ENCODE assay signal across 8 cellular contexts in the genomic region with DNA sequence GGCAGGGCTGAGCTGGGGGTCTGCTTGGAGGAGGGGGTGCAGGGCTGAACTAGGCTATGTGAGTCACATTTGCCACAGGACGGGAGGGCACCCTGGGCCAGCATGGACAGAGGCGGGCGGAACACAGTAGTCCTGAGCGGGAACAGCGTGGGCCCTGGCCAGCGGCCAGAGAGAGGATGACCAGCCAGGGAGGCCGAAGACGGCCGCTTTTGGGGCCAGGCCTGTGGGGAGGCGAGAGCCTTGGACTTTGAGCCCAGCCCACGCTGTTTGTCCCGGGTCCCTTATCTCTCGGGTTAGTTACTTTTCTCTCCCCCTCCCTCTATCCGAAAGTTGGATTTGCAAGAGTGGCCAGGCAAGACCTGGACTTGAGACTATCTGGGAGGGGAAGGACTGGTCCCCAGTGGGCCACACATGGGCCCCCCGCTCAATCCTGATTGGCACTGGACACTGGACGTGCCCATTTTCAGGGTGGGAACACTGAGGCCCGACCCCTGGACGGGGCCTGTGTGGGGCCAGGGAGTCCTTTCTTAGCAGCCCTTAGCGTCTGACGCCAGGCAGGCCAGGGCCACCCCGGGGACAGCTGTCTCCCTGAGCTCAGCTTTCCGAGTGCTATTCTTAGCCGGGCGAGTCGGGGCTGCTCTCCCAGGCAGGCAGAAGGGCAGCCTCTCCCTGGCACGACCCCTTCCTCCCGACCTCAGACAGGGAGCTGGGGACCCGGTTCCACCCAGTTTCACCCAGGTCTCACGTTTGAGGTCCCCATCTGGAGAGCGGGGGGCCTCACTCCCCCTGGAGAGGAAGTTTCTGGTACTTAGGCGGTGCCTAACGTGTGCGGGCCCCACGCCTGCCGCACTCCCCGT. TPM values are rescaled to one million over a fixed set of nuclear protein-coding genes. Genes with fewer than 3 reads are reported as not detected.
DNase-seq lines count a peak whose midpoint lies in the region; ATAC-seq and TF ChIP-seq lines count a peak whose summit lies in the region.

No MANE protein-coding gene starts in this region.

- peak overlapping the region; percentile 68 for H3K4me3 Mint-ChIP-seq in mesothelial cell of epicardium

- H3K27me3 ChIP-seq in vagina = no peaks in the 10 kb centered on the region

- no peak for ATAC-seq in HG02938 (IDR thresholded peaks at IDR 0.05; ENCODE audit: unreplicated experiment)

- H3K4me1 ChIP-seq in vagina = peaks cover 52% of the 10 kb centered on the region

- peaks cover 3% of the 10 kb centered on the region for H3K36me3 Mint-ChIP-seq in mesothelial cell of epicardium

- no peak overlapping the region for H3K27ac Mint-ChIP-seq in mesothelial cell of epicardium

- H3K36me3 ChIP-seq in vagina = no peaks in the 10 kb centered on the region

- H3K27me3 Mint-ChIP-seq in mesothelial cell of epicardium (ENCODE audit: low read depth) = no peaks in the 10 kb centered on the region

- H3K9me3 ChIP-seq in vagina = no peaks in the 10 kb centered on the region

- H3K4me1 Mint-ChIP-seq in mesothelial cell of epicardium = peaks cover 8% of the 10 kb centered on the region

- H3K9me3 Mint-ChIP-seq in mesothelial cell of epicardium = no peaks in the 10 kb centered on the region

- no peak for TF ChIP-seq POLR2A in vagina (IDR thresholded peaks at IDR 0.05)

- TF ChIP-seq CTCF in coronary artery (IDR thresholded peaks at IDR 0.05) (no peak), mesothelial cell of epicardium (IDR thresholded peaks at IDR 0.05; ENCODE audit: unreplicated experiment) (no peak), vagina (IDR thresholded peaks at IDR 0.05) (no peak)

- DNase-seq in NCI-H524 (lab: John Stamatoyannopoulos, UW) (peak; percentile 44 to 64), NCI-H524 treated with DMSO at 0.1 percent for 48 hours (lab: John Stamatoyannopoulos, UW) (no peak), NCI-H2171 treated with DMSO at 0.1 percent for 48 hours (lab: John Stamatoyannopoulos, UW) (peak; percentile 85), coronary artery (ENCODE audit: low spot score) (no peak), mesothelial cell of epicardium (ENCODE audit: low spot score in 2 of 2, unreplicated experiment in 2 of 2) (no peak), vagina (ENCODE audit: extremely low spot score in 2 of 2) (no peak), NCI-H187 treated with DMSO at 0.1 percent for 48 hours (lab: John Stamatoyannopoulos, UW) (no peak)

- H3K27ac ChIP-seq in coronary artery (peak overlapping the region; percentile 34 to 70), vagina (peak overlapping the region; percentile 33)

- intact Hi-C loops in vagina (cut with DNase I) = no loop called here

- H3K4me3 ChIP-seq in coronary artery = peak overlapping the region; percentile 93
- peak overlapping the region; percentile 54 to 65 for H3K4me3 ChIP-seq in vagina

RNA-seq across cellular contexts. Expression of a gene that starts 0.8 kb away (rescaled TPM):
- total RNA-seq in mesothelial cell of epicardium (41.5 to 44.5 TPM (median 42.6 TPM) in 3 replicates), vagina (29.0 TPM)

RNA-seq across cellular contexts. Expression of a gene that starts 6.9 kb away (rescaled TPM):
- total RNA-seq in mesothelial cell of epicardium (130 to 134 TPM (median 131 TPM) in 3 replicates), vagina (29.7 TPM)

RNA-seq across cellular contexts. Expression of a gene that starts 16.8 kb away (rescaled TPM):
- total RNA-seq in mesothelial cell of epicardium = 52.2 to 56.8 TPM (median 55.9 TPM) in 3 replicates
- total RNA-seq in vagina = 141 TPM

RNA-seq across cellular contexts. Expression of a gene that starts 37.7 kb away (rescaled TPM):
- 1,014 to 1,040 TPM (median 1,034 TPM) in 3 replicates for total RNA-seq in mesothelial cell of epicardium
- total RNA-seq in vagina = 3,906 TPM

RNA-seq across cellular contexts. Expression of a gene that starts 49.4 kb away (rescaled TPM):
- total RNA-seq in mesothelial cell of epicardium = 2.3 to 2.8 TPM (median 2.4 TPM) in 3 replicates
- 1.2 TPM for total RNA-seq in vagina

Comparison
In these comparisons a context has a peak if more than half of its experiments do, and no peak if none do; other contexts are left out.
1. DNase-seq: peak in NCI-H524 (2 of 2) and NCI-H2171 treated with DMSO at 0.1 percent for 48 hours (single experiment); none in NCI-H524 treated with DMSO at 0.1 percent for 48 hours (single experiment), coronary artery (single experiment), mesothelial cell of epicardium (0 of 2), vagina (0 of 2) and NCI-H187 treated with DMSO at 0.1 percent for 48 hours (single experiment).